ENCODE assay signal across 16 cellular contexts in genomic region chr9:111456536-111456935, GRCh38. TPM values are rescaled to one million over a fixed set of nuclear protein-coding genes. Genes with fewer than 3 reads are reported as not detected.
DNase-seq lines count a peak whose midpoint lies in the region; ATAC-seq and TF ChIP-seq lines count a peak whose summit lies in the region.
"Had no signal": no experiment of that assay in that cellular context is flagged by ENCODE, and none has a peak within 500 bp of the region (broad histone marks: within the 10 kb centered on the region; RNA-seq: fewer than 3 reads in every experiment).

No MANE protein-coding gene starts in this region.

- H3K27ac Mint-ChIP-seq in T-helper 17 cell = peak overlapping the region; percentile 82

- CTCF ChIA-PET in OCI-LY7 (lab: Charles Lee; ENCODE audit: unreplicated experiment) = no interaction called here

- no peaks in the 10 kb centered on the region for H3K9me2 ChIP-seq in OCI-LY7 (ENCODE audit: insufficient read depth, low read length)

- H3K4me2 ChIP-seq in OCI-LY7 (ENCODE audit: low read length) = no peak overlapping the region

- no peak for TF ChIP-seq CTCF in upper lobe of right lung (IDR thresholded peaks at IDR 0.05)
- no peak for TF ChIP-seq CTCF in OCI-LY7 (conservative IDR thresholded peaks at IDR 0.05; ENCODE audit: low read length)

- H3K27me3 Mint-ChIP-seq in T-helper 17 cell = no peaks in the 10 kb centered on the region
- H3K27me3 Mint-ChIP-seq: central memory CD8-positive, alpha-beta T cell had no signal

- H3K4me1 ChIP-seq in upper lobe of right lung (peaks cover 23% of the 10 kb centered on the region), OCI-LY7 (ENCODE audit: insufficient read depth, low read length, poor library complexity, severe bottlenecking) (peaks cover 7% of the 10 kb centered on the region)

- no peaks in the 10 kb centered on the region for H3K36me3 Mint-ChIP-seq in T-helper 17 cell (ENCODE audit: low read depth)

- intact Hi-C loops in Right ventricle myocardium superior (cut with DNase I) = no loop called here
- intact Hi-C loops in cardiac septum (cut with DNase I) = loop anchor here (10.0 kb wide), 1 partner anchor 68 kb away; the partner anchor contains the start of gene ZNF483
- intact Hi-C loops in left ventricle myocardium superior (cut with micrococcal nuclease) = no loop called here
- intact Hi-C loops in upper lobe of right lung (cut with DNase I) = no loop called here
- intact Hi-C loops in OCI-LY7 (cut with micrococcal nuclease; ENCODE audit: unreplicated experiment) = no loop called here

- peaks cover 5% of the 10 kb centered on the region for H4K20me1 ChIP-seq in OCI-LY7 (ENCODE audit: insufficient read depth, low read length)

- DNase-seq in Right ventricle myocardium superior = no peak
- no peak for DNase-seq in cardiac septum (ENCODE audit: low spot score)
- no peak for DNase-seq in T-helper 17 cell
- DNase-seq in left ventricle myocardium superior = no peak
- DNase-seq in upper lobe of right lung = no peak
- no peak for DNase-seq in OCI-LY7 (ENCODE audit: low spot score)
- DNase-seq: activated CD4-positive, CD25-positive, alpha-beta regulatory T cell; activated effector memory CD4-positive, alpha-beta T cell treated with Interleukin-2 at 50 U/mL for 16 hours; foreskin melanocyte; MV-4-11; NCI-H82 had no signal

- no peak overlapping the region for H3K4me3 ChIP-seq in upper lobe of right lung
- H3K4me3 ChIP-seq in OCI-LY7 (ENCODE audit: low read depth, low read length, poor library complexity, severe bottlenecking) = no peak overlapping the region
- H3K4me3 ChIP-seq: HAP-1, lung had no signal

- H3K79me2 ChIP-seq in OCI-LY7 (ENCODE audit: insufficient read depth, low read depth, low read length) = peaks cover 71% of the 10 kb centered on the region

- ATAC-seq in Right ventricle myocardium superior (ENCODE audit: poor library complexity) = peak; percentile 54
- no peak for ATAC-seq in T-helper 17 cell
- peak; percentile 72 for ATAC-seq in left ventricle myocardium superior
- ATAC-seq in upper lobe of right lung = peak; percentile 59
- ATAC-seq in HG03354 (IDR thresholded peaks at IDR 0.05; ENCODE audit: poor library complexity, severe bottlenecking, unreplicated experiment) = no peak
- no peak for ATAC-seq in GM21529 (IDR thresholded peaks at IDR 0.05; ENCODE audit: unreplicated experiment)

- peak overlapping the region; percentile 31 for H3K4me3 Mint-ChIP-seq in T-helper 17 cell
- H3K4me3 Mint-ChIP-seq: central memory CD8-positive, alpha-beta T cell had no signal

- H3K4me1 Mint-ChIP-seq in T-helper 17 cell = peaks cover 40% of the 10 kb centered on the region

- POLR2A ChIA-PET in OCI-LY7 (lab: Charles Lee) = no interaction called here

- H3K27ac ChIP-seq in upper lobe of right lung (no peak overlapping the region), OCI-LY7 (ENCODE audit: low read depth, low read length, poor library complexity, severe bottlenecking) (no peak overlapping the region)

- H2AFZ ChIP-seq in OCI-LY7 (ENCODE audit: low read length) = no peak overlapping the region

- no peaks in the 10 kb centered on the region for H3K9me3 ChIP-seq in T-helper 17 cell (ENCODE audit: control insufficient read depth, low read length, poor library complexity, severe bottlenecking)
- no peaks in the 10 kb centered on the region for H3K9me3 ChIP-seq in upper lobe of right lung
- peaks cover 12% of the 10 kb centered on the region; the same call in 1 of the 2 replicates for H3K9me3 ChIP-seq in OCI-LY7 (ENCODE audit: low read length)
- H3K9me3 ChIP-seq: HAP-1 had no signal

- H3K27me3 ChIP-seq in upper lobe of right lung = no peaks in the 10 kb centered on the region

- no TSS peak for BruUV-seq in OCI-LY7 (replicated peaks; lab: Mats Ljungman, UMichigan)

- no peaks in the 10 kb centered on the region for H3K36me3 ChIP-seq in upper lobe of right lung
- peaks cover 4% of the 10 kb centered on the region for H3K36me3 ChIP-seq in OCI-LY7 (ENCODE audit: insufficient read depth, low read length)
- H3K36me3 ChIP-seq: HAP-1 had no signal

RNA-seq across cellular contexts. Expression of gene ECPAS, which starts 27.6 kb away (rescaled TPM):
- total RNA-seq in Right ventricle myocardium superior = 120 TPM
- 81.5 TPM for total RNA-seq in cardiac septum
- 10 to 100 TPM; 56.8 to 65.9 TPM for total RNA-seq in T-helper 17 cell
- total RNA-seq in left ventricle myocardium superior = 120 TPM
- total RNA-seq in upper lobe of right lung = 84.9 TPM
- 41.0 and 47.3 TPM in 2 replicates for total RNA-seq in OCI-LY7 (2014; rRNA removed; shearing (Covaris generic))
- total RNA-seq in OCI-LY7 (2022) = 63.2 and 64.2 TPM in 2 replicates

Comparison
In these comparisons a context has a peak if more than half of its experiments do, and no peak if none do; other contexts are left out.
1. ATAC-seq: peak in Right ventricle myocardium superior (single experiment), left ventricle myocardium superior (single experiment) and upper lobe of right lung (single experiment); none in T-helper 17 cell (single experiment), HG03354 (single experiment) and GM21529 (single experiment).